In genomic region chr1:21065851-21066250, GRCh38 we compare ENCODE assay signal across 6 cellular contexts.
"Had no signal": no experiment of that assay in that cellular context is flagged by ENCODE, and none has a peak within 500 bp of the region (broad histone marks: within the 10 kb centered on the region; RNA-seq: fewer than 3 reads in every experiment).

No MANE protein-coding gene starts in this region.

- H3K9ac ChIP-seq: KMS-11 had no signal

- H3K4me3 ChIP-seq: GM23338 had no signal

- DNase-seq: H9, HCEC 1CT had no signal

- H3K4me2 ChIP-seq: GM23338, KMS-11 had no signal

- H2AFZ ChIP-seq: GM23338 had no signal

- ATAC-seq: GM23338, HepG2 had no signal

- H3K27ac ChIP-seq: HL-60, KMS-11 had no signal
